ENCODE assay signal across 16 cellular contexts in genomic region chr15:28994830-28995180, GRCh38.
DNase-seq lines count a peak whose midpoint lies in the region; ATAC-seq, FAIRE-seq and TF ChIP-seq lines count a peak whose summit lies in the region.
"Had no signal": no experiment of that assay in that cellular context is flagged by ENCODE, and none has a peak within 500 bp of the region (broad histone marks: within the 10 kb centered on the region; RNA-seq: fewer than 3 reads in every experiment).

No MANE protein-coding gene starts in this region.

- intact Hi-C loops in heart left ventricle (cut with DNase I): no loop called here

- no peaks in the 10 kb centered on the region for H3K9me3 ChIP-seq in heart left ventricle

- no peak for ATAC-seq in GM19455 (IDR thresholded peaks at IDR 0.05; ENCODE audit: unreplicated experiment)
- ATAC-seq in heart left ventricle: no peak

- peaks cover 0 to 20% (median 4%) of the 10 kb centered on the region in 12 donors for H3K4me1 ChIP-seq in heart left ventricle

- FAIRE-seq in frontal cortex (lab: Jason Lieb, UNC): no peak
- FAIRE-seq: H54, TTC549 had no signal

- H3K27ac ChIP-seq in angular gyrus (ENCODE audit: low read depth, low read length) (peak overlapping the region; percentile 97), heart left ventricle (peak overlapping the region in 1 of 12 donors; percentile 8)
- H3K27ac ChIP-seq: brain microvascular endothelial cell, RWPE1 had no signal

- H3K4me3 ChIP-seq in NB4 (ENCODE audit: low read depth, low read length): no peak overlapping the region
- no peak overlapping the region for H3K4me3 ChIP-seq in heart left ventricle

- 74 to 84% (median 79%) methylated on average over 7 of the region's 7 CpGs for WGBS in heart left ventricle, 4 donors

- TF ChIP-seq POLR2A in NB4 (IDR thresholded peaks at IDR 0.05; ENCODE audit: extremely low read depth, insufficient read length) (no peak), heart left ventricle (IDR thresholded peaks at IDR 0.05) (no peak)

- H3K36me3 ChIP-seq in heart left ventricle: no peaks in the 10 kb centered on the region
- H3K36me3 ChIP-seq: brain microvascular endothelial cell had no signal

- TF ChIP-seq CTCF in NB4 (IDR thresholded peaks at IDR 0.05; ENCODE audit: low read depth, low read length): no peak
- no peak for TF ChIP-seq CTCF in heart left ventricle (IDR thresholded peaks at IDR 0.05)

- no peaks in the 10 kb centered on the region for H3K27me3 ChIP-seq in heart left ventricle
- H3K27me3 ChIP-seq: brain microvascular endothelial cell had no signal

- DNase-seq in C1 segment of cervical spinal cord (lab: John Stamatoyannopoulos, UW) (peak in 11 of 14 donors; percentile 31 to 94 (median 71)), NB4 (ENCODE audit: low read depth) (peak; percentile 45), medulla oblongata (ENCODE audit: extremely low spot score) (peak; percentile 81), frontal cortex (ENCODE audit: low spot score in 2 of 2) (no peak), heart left ventricle (no peak)
- DNase-seq in stimulated activated CD4-positive, alpha-beta T cell treated with anti-CD3 and anti-CD28 coated beads, Interleukin-15, amount 100 ng/mL, for 24 hours: no peak
- DNase-seq: brain microvascular endothelial cell, erythroblast, NCI-H1417 treated with DMSO at 0.1 percent for 48 hours, NCI-H510A, retina had no signal

Comparison
In these comparisons a context has a peak if more than half of its experiments do, and no peak if none do; other contexts are left out.
1. DNase-seq: peak in C1 segment of cervical spinal cord (11 of 14), NB4 (single experiment) and medulla oblongata (single experiment); none in frontal cortex (0 of 2), stimulated activated CD4-positive, alpha-beta T cell treated with anti-CD3 and anti-CD28 coated beads, Interleukin-15, amount 100 ng/mL, for 24 hours (single experiment) and heart left ventricle (0 of 5).